ENCODE assay signal across 13 cellular contexts in the genomic region with DNA sequence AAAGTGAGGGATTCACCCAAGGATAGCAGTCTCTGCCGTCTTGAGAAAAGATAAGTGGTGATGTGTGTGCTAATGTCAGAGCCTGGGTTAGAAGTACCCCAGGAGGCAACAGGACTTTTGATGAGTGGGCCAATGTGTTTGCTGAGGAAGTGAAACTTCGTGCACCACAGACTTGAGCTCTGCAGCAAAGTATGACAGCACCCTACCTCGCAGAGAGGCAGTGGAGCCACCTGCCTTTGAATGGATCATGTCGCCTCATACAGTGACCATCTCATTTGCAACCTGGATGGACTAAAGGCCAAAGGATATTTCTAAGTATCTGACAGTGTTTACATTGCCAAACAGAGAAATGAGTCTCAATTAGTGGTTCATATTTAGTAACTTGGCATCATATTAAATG.
A peak's percentile ranks its signal among the peaks of the same experiment; 100 is the strongest.
DNase-seq lines count a peak whose midpoint lies in the region; ATAC-seq and TF ChIP-seq lines count a peak whose summit lies in the region.
"Had no signal": no experiment of that assay in that cellular context is flagged by ENCODE, and none has a peak within 500 bp of the region (broad histone marks: within the 10 kb centered on the region; RNA-seq: fewer than 3 reads in every experiment).

No MANE protein-coding gene starts in this region.

- no peak overlapping the region for H3K27ac ChIP-seq in prostate gland
- H3K27ac ChIP-seq: PC-9, thyroid gland had no signal

- TF ChIP-seq POLR2A in prostate gland (IDR thresholded peaks at IDR 0.05): no peak

- H3K4me1 ChIP-seq in prostate gland (replicated peaks): no peaks in the 10 kb centered on the region
- H3K4me1 ChIP-seq: thyroid gland had no signal

- intact Hi-C loops in left colon (cut with DNase I, micrococcal nuclease): no loop called here
- intact Hi-C loops in prostate gland (cut with DNase I): no loop called here

- no peak overlapping the region for H3K4me3 Mint-ChIP-seq in stimulated activated naive B cell treated with anti-CD40 and anti-IgM and Interleukin-4, amounts not matched to agents 10 μg/mL and 1 μg/mL and 100 μg/mL, for 72 hours
- H3K4me3 Mint-ChIP-seq: brain had no signal

- H3K27me3 Mint-ChIP-seq in stimulated activated naive B cell treated with anti-CD40 and anti-IgM and Interleukin-4, amounts not matched to agents 10 μg/mL and 1 μg/mL and 100 μg/mL, for 72 hours: peaks cover 5 to 6% of the 10 kb centered on the region in 2 donors
- H3K27me3 Mint-ChIP-seq: brain had no signal

- no peaks in the 10 kb centered on the region for H3K9me3 ChIP-seq in prostate gland
- H3K9me3 ChIP-seq: thyroid gland had no signal

- H3K36me3 ChIP-seq in prostate gland: no peaks in the 10 kb centered on the region
- H3K36me3 ChIP-seq: thyroid gland had no signal

- peak; percentile 54 for DNase-seq in stimulated activated naive B cell treated with anti-CD40 and anti-IgM and Interleukin-4, amounts not matched to agents 10 μg/mL and 1 μg/mL and 100 μg/mL, for 72 hours
- no peak for DNase-seq in SKM-1 (lab: John Stamatoyannopoulos, UW; ENCODE audit: unreplicated experiment)
- no peak for DNase-seq in left colon
- DNase-seq in prostate gland (ENCODE audit: low spot score): no peak
- DNase-seq: DMS 273 treated with DMSO at 0.1 percent for 48 hours, NCI-H2029, PC-9, T-helper 9 cell, thyroid gland had no signal

- ATAC-seq in GM19025 (IDR thresholded peaks at IDR 0.05; ENCODE audit: low read depth, unreplicated experiment) (peak; percentile 83), HG02610 (IDR thresholded peaks at IDR 0.05; ENCODE audit: unreplicated experiment) (peak; percentile 88), HG03439 (IDR thresholded peaks at IDR 0.05; ENCODE audit: unreplicated experiment) (peak; percentile 92), left colon (no peak)
- peak; percentile 100 for ATAC-seq in stimulated activated naive B cell treated with anti-CD40 and anti-IgM and Interleukin-4, amounts not matched to agents 10 μg/mL and 1 μg/mL and 100 μg/mL, for 72 hours (replicated peaks)

- 76% methylated on average over 4 of the region's 4 CpGs for WGBS in prostate gland

- H3K9me3 Mint-ChIP-seq in stimulated activated naive B cell treated with anti-CD40 and anti-IgM and Interleukin-4, amounts not matched to agents 10 μg/mL and 1 μg/mL and 100 μg/mL, for 72 hours: peaks cover 2 to 7% of the 10 kb centered on the region in 2 donors

- no peak for TF ChIP-seq CTCF in prostate gland (IDR thresholded peaks at IDR 0.05)

- H3K27ac Mint-ChIP-seq in stimulated activated naive B cell treated with anti-CD40 and anti-IgM and Interleukin-4, amounts not matched to agents 10 μg/mL and 1 μg/mL and 100 μg/mL, for 72 hours: no peak overlapping the region
- H3K27ac Mint-ChIP-seq: brain had no signal

- H3K4me1 Mint-ChIP-seq in stimulated activated naive B cell treated with anti-CD40 and anti-IgM and Interleukin-4, amounts not matched to agents 10 μg/mL and 1 μg/mL and 100 μg/mL, for 72 hours: peaks cover 5 to 7% of the 10 kb centered on the region in 2 donors

- H3K27me3 ChIP-seq in prostate gland (replicated peaks; ENCODE audit: insufficient read depth): no peaks in the 10 kb centered on the region
- H3K27me3 ChIP-seq: thyroid gland had no signal

- no peaks in the 10 kb centered on the region for H3K36me3 Mint-ChIP-seq in stimulated activated naive B cell treated with anti-CD40 and anti-IgM and Interleukin-4, amounts not matched to agents 10 μg/mL and 1 μg/mL and 100 μg/mL, for 72 hours

- no peak overlapping the region for H3K4me3 ChIP-seq in prostate gland
- H3K4me3 ChIP-seq: PC-9, thyroid gland had no signal
